In genomic region chr21:39727401-39728120, GRCh38 we compare ENCODE assay signal across 26 cellular contexts. TPM values are rescaled to one million over a fixed set of nuclear protein-coding genes. Genes with fewer than 3 reads are reported as not detected.
"Had no signal": no experiment of that assay in that cellular context is flagged by ENCODE, and none has a peak within 500 bp of the region (broad histone marks: within the 10 kb centered on the region; RNA-seq: fewer than 3 reads in every experiment).

No MANE protein-coding gene starts in this region.

- H3K9me3 ChIP-seq: colonic mucosa, esophagus squamous epithelium, gastrocnemius medialis had no signal

- H3K27ac ChIP-seq: colonic mucosa, coronary artery, dorsolateral prefrontal cortex, epithelial cell of prostate, esophagus muscularis mucosa, esophagus squamous epithelium, foreskin keratinocyte, gastrocnemius medialis, gastroesophageal sphincter, heart left ventricle, heart right ventricle had no signal

- H3K36me3 ChIP-seq: colonic mucosa, esophagus muscularis mucosa, esophagus squamous epithelium, gastrocnemius medialis, gastroesophageal sphincter, heart left ventricle, heart right ventricle had no signal

- H3K27me3 ChIP-seq: colonic mucosa, esophagus muscularis mucosa, esophagus squamous epithelium, foreskin keratinocyte, gastrocnemius medialis, gastroesophageal sphincter, heart left ventricle, heart right ventricle had no signal

- DNase-seq: colonic mucosa; cortex of kidney; dermis blood vessel endothelial cell; dorsolateral prefrontal cortex; effector CD4-positive, alpha-beta T cell; effector CD8-positive, alpha-beta T cell; effector memory CD4-positive, alpha-beta T cell; effector memory CD8-positive, alpha-beta T cell; endodermal cell; erythroblast; esophagus squamous epithelium; foreskin fibroblast; foreskin keratinocyte; foreskin melanocyte; gastrocnemius medialis; glutamatergic neuron; head of caudate nucleus; heart left ventricle; heart right ventricle had no signal

- H3K4me1 ChIP-seq: colonic mucosa, esophagus squamous epithelium, foreskin keratinocyte, gastrocnemius medialis, gastroesophageal sphincter, heart left ventricle, heart right ventricle had no signal

- H3K4me3 ChIP-seq: colonic mucosa, coronary artery, dorsolateral prefrontal cortex, esophagus muscularis mucosa, esophagus squamous epithelium, gastrocnemius medialis, gastroesophageal sphincter, heart left ventricle, heart right ventricle had no signal

RNA-seq across cellular contexts. Expression of gene IGSF5, which starts 17.4 kb away (rescaled TPM):
- polyA plus RNA-seq: endothelial cell of umbilical vein, esophagus, fibroblast of lung, foreskin keratinocyte had no signal
